In genomic region chr16:15701975-15702970, GRCh38 we compare ENCODE assay signal across 1 cellular context.
TF ChIP-seq lines count a peak whose summit lies in the region.

No MANE protein-coding gene starts in this region.

TF ChIP-seq in K562, 482 proteins besides CTCF, POLR2A, EP300 and RAD21:
- 0 out of 2 replicates have a peak, but pooled peaks have one; percentile 22 for TF ChIP-seq C11orf30 (IDR thresholded peaks at IDR 0.05; ENCODE audit: low read depth)
- TF ChIP-seq NFE2 (IDR thresholded peaks at IDR 0.05; ENCODE audit: low read depth), result peak; percentile 22; the same call in 1 of the 2 replicates
- TF ChIP-seq GTF2B (IDR thresholded peaks at IDR 0.05; ENCODE audit: extremely low read depth, insufficient read length), result no peak
- TF ChIP-seq, protein P1, sequence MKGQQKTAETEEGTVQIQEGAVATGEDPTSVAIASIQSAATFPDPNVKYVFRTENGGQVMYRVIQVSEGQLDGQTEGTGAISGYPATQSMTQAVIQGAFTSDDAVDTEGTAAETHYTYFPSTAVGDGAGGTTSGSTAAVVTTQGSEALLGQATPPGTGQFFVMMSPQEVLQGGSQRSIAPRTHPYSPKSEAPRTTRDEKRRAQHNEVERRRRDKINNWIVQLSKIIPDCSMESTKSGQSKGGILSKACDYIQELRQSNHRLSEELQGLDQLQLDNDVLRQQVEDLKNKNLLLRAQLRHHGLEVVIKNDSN (CRISPR knock-in tag; IDR thresholded peaks at IDR 0.05), result no peak
